In genomic region chr6:18990313-18990978, GRCh38 we compare ENCODE assay signal across 8 cellular contexts.
A peak's percentile ranks its signal among the peaks of the same experiment; 100 is the strongest.
DNase-seq lines count a peak whose midpoint lies in the region; ATAC-seq and TF ChIP-seq lines count a peak whose summit lies in the region.

No MANE protein-coding gene starts in this region.

- no peak overlapping the region for H2AK5ac ChIP-seq in mesendoderm (ENCODE audit: low read length)

- WGBS in mesendoderm (ENCODE audit: extremely low coverage, insufficient coverage, low lambda C conversion rate): no CpG with 5 or more reads among the region's 20 CpGs

- H3K56ac ChIP-seq in mesendoderm (ENCODE audit: low read length): no peak overlapping the region

- no peak overlapping the region for H2BK120ac ChIP-seq in mesendoderm (ENCODE audit: low read depth, low read length)

- H3K27ac ChIP-seq in RWPE2 (ENCODE audit: poor library complexity, severe bottlenecking): no peak overlapping the region
- no peak overlapping the region for H3K27ac ChIP-seq in mesendoderm (ENCODE audit: low read depth, low read length)
- no peak overlapping the region for H3K27ac ChIP-seq in thoracic aorta

- no peak overlapping the region for H3K4me3 ChIP-seq in RWPE2 (ENCODE audit: severe bottlenecking)
- H3K4me3 ChIP-seq in endocrine pancreas (ENCODE audit: control insufficient read depth, insufficient read depth, low read length): peak overlapping the region; percentile 42
- H3K4me3 ChIP-seq in mesendoderm (ENCODE audit: low read length): no peak overlapping the region
- no peak overlapping the region for H3K4me3 ChIP-seq in thoracic aorta

- H2BK15ac ChIP-seq in mesendoderm (replicated peaks; ENCODE audit: low read depth): no peak overlapping the region

- no peak overlapping the region for H3K4ac ChIP-seq in mesendoderm (ENCODE audit: low read depth, low read length)

- H2BK5ac ChIP-seq in mesendoderm (ENCODE audit: low read length): no peak overlapping the region

- H3K18ac ChIP-seq in mesendoderm (ENCODE audit: low read length): no peak overlapping the region

- no peaks in the 10 kb centered on the region for H3K9me3 ChIP-seq in RWPE2 (ENCODE audit: severe bottlenecking)
- H3K9me3 ChIP-seq in endocrine pancreas (ENCODE audit: control insufficient read depth, low read length): no peaks in the 10 kb centered on the region
- no peaks in the 10 kb centered on the region for H3K9me3 ChIP-seq in thoracic aorta

- DNase-seq in DMS53 treated with DMSO at 0.1 percent for 48 hours (lab: John Stamatoyannopoulos, UW; ENCODE audit: unreplicated experiment) (peak; percentile 41), HPDE6-E6E7 (ENCODE audit: extremely low spot score) (peak; percentile 38), RWPE2 (ENCODE audit: low spot score) (peak; percentile 41), mesendoderm (peak; percentile 91), thoracic aorta (ENCODE audit: low spot score) (no peak), NK-92 (lab: John Stamatoyannopoulos, UW; ENCODE audit: unreplicated experiment) (no peak)

- H3K4me2 ChIP-seq in mesendoderm (ENCODE audit: low read length): no peak overlapping the region

- H3K36me3 ChIP-seq in RWPE2 (ENCODE audit: low read depth) (no peaks in the 10 kb centered on the region), endocrine pancreas (ENCODE audit: control insufficient read depth, insufficient read depth, low read length) (no peaks in the 10 kb centered on the region), mesendoderm (ENCODE audit: control insufficient read depth, insufficient read depth, low read length) (no peaks in the 10 kb centered on the region), thoracic aorta (no peaks in the 10 kb centered on the region)

- H3K79me1 ChIP-seq in mesendoderm (ENCODE audit: low read length): no peaks in the 10 kb centered on the region

- H3K9ac ChIP-seq in endocrine pancreas (ENCODE audit: control insufficient read depth, insufficient read depth, low read length) (no peak overlapping the region), mesendoderm (ENCODE audit: low read length) (no peak overlapping the region)

- H3K79me2 ChIP-seq in mesendoderm (ENCODE audit: control insufficient read depth, insufficient read depth, low read length): no peaks in the 10 kb centered on the region

- H4K8ac ChIP-seq in mesendoderm (ENCODE audit: low read depth, low read length): no peak overlapping the region

- no peak overlapping the region for H4K5ac ChIP-seq in mesendoderm (ENCODE audit: low read length)

- H3K27me3 ChIP-seq in RWPE2 (ENCODE audit: insufficient read depth, poor library complexity, severe bottlenecking) (peaks cover 7% of the 10 kb centered on the region), endocrine pancreas (ENCODE audit: control insufficient read depth, insufficient read depth, low read length) (no peaks in the 10 kb centered on the region), mesendoderm (ENCODE audit: insufficient read depth, low read length, poor library complexity) (no peaks in the 10 kb centered on the region), thoracic aorta (replicated peaks; ENCODE audit: insufficient read depth) (no peaks in the 10 kb centered on the region)

- H3K23ac ChIP-seq in mesendoderm (ENCODE audit: low read length): no peak overlapping the region

- no peaks in the 10 kb centered on the region for H3K4me1 ChIP-seq in RWPE2 (ENCODE audit: insufficient read depth, poor library complexity, severe bottlenecking)
- no peaks in the 10 kb centered on the region for H3K4me1 ChIP-seq in endocrine pancreas (ENCODE audit: control insufficient read depth, insufficient read depth, low read length)
- no peaks in the 10 kb centered on the region for H3K4me1 ChIP-seq in mesendoderm (ENCODE audit: control insufficient read depth, low read depth, low read length)
- no peaks in the 10 kb centered on the region for H3K4me1 ChIP-seq in thoracic aorta (ENCODE audit: control insufficient read depth in 1 of 2, low read depth in 2 of 2)

- TF ChIP-seq CTCF in RWPE2 (IDR thresholded peaks at IDR 0.05; ENCODE audit: poor library complexity, severe bottlenecking): peak; percentile 66
- TF ChIP-seq CTCF in thoracic aorta (IDR thresholded peaks at IDR 0.05): peak; percentile 27

- ATAC-seq in GM19397 (IDR thresholded peaks at IDR 0.05; ENCODE audit: unreplicated experiment): peak; percentile 85
- peak; percentile 55; the same call in 2 of the 3 replicates for ATAC-seq in RWPE2 (ENCODE audit: low read depth)
- no peak for ATAC-seq in thoracic aorta (ENCODE audit: insufficient number of reproducible peaks, low FRiP score, low read depth)

Comparison
In these comparisons a context has a peak if more than half of its experiments do, and no peak if none do; other contexts are left out.
1. DNase-seq: peak in DMS53 treated with DMSO at 0.1 percent for 48 hours (single experiment), HPDE6-E6E7 (single experiment), RWPE2 (single experiment) and mesendoderm (single experiment); none in thoracic aorta (single experiment) and NK-92 (single experiment).